In the genomic region with DNA sequence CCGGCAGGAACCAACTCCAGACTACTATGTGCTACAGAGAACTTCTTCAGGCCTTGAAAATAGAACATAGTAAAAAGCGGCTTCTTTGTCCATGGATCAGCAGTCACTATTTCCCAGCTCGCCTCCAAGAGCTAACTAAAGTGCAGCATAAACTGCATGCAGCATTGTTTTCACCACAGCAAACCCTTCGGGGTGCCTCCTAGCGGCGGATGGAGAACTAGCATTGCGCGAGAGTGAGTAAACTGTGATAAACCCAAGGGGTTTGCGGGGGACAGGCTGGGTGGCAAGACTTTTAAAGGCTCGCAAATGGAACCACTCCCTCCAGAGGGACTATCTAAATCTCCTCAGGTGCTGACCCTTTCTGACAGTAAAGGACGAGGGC, we compare ENCODE assay signal across 8 cellular contexts. TPM values are rescaled to one million over a fixed set of nuclear protein-coding genes. Genes with fewer than 3 reads are reported as not detected.
DNase-seq lines count a peak whose midpoint lies in the region; ATAC-seq, FAIRE-seq and TF ChIP-seq lines count a peak whose summit lies in the region.

No MANE protein-coding gene starts in this region.

- peaks cover 4% of the 10 kb centered on the region for H3K4me1 Mint-ChIP-seq in GM23338
- H3K4me1 Mint-ChIP-seq in CD8-positive, alpha-beta memory T cell: peaks cover 3 to 11% (median 5%) of the 10 kb centered on the region in 3 donors

- H4K20me1 ChIP-seq in GM23338 (replicated peaks; ENCODE audit: insufficient read depth): 0 out of 2 replicates have a peak, but pooled peaks cover 8% of the 10 kb centered on the region

- peaks cover 2% of the 10 kb centered on the region; the same call in 2 of the 3 replicates for H3K9me3 Mint-ChIP-seq in GM23338
- H3K9me3 Mint-ChIP-seq in CD8-positive, alpha-beta memory T cell: peaks cover 0 to 6% (median 0%) of the 10 kb centered on the region in 5 donors

- no peaks in the 10 kb centered on the region for H3K36me3 Mint-ChIP-seq in GM23338 (ENCODE audit: low read depth)
- H3K36me3 Mint-ChIP-seq in CD8-positive, alpha-beta memory T cell: no peaks in the 10 kb centered on the region

- TF ChIP-seq CTCF in AG04449 (IDR thresholded peaks at IDR 0.05; ENCODE audit: insufficient read depth, low read length, missing control alignments) (peak; percentile 46), GM23338 (conservative IDR thresholded peaks at IDR 0.05; ENCODE audit: low read depth in 2 of 2) (peak; percentile 75 to 91), WERI-Rb-1 (IDR thresholded peaks at IDR 0.05; ENCODE audit: low read depth, low read length) (peak; percentile 76)

- H3K79me2 ChIP-seq in GM23338 (replicated peaks; ENCODE audit: insufficient read depth): no peaks in the 10 kb centered on the region

- ATAC-seq in GM23338 (peak; percentile 80), left ventricle myocardium superior (peak; percentile 81)

- H2AFZ ChIP-seq in GM23338: peak overlapping the region; percentile 100

- no peak for FAIRE-seq in small intestine (lab: Jason Lieb, UNC)

- H3K4me1 ChIP-seq in GM23338 (ENCODE audit: insufficient read depth): peaks cover 8% of the 10 kb centered on the region; the same call in 1 of the 2 replicates
- no peaks in the 10 kb centered on the region for H3K4me1 ChIP-seq in small intestine (ENCODE audit: control insufficient read depth in 2 of 2, insufficient read depth in 1 of 2, low read depth in 1 of 2, low read length in 1 of 2)
- H3K4me1 ChIP-seq in CD8-positive, alpha-beta memory T cell (ENCODE audit: insufficient read depth, low read length): no peaks in the 10 kb centered on the region

- POLR2A ChIA-PET in AG04449 (lab: Yijun Ruan, JAX): no interaction called here
- POLR2A ChIA-PET in CD8-positive, alpha-beta memory T cell (lab: Charles Lee): no interaction called here

- H3K4me3 Mint-ChIP-seq in GM23338: peak overlapping the region; percentile 95
- H3K4me3 Mint-ChIP-seq in CD8-positive, alpha-beta memory T cell: no peak overlapping the region

- H3K4me3 ChIP-seq in AG04449 (ENCODE audit: low read depth, low read length) (no peak overlapping the region), GM23338 (peak overlapping the region; percentile 93), WERI-Rb-1 (ENCODE audit: low read depth, low read length) (no peak overlapping the region), small intestine (ENCODE audit: low read depth in 1 of 2, low read length in 2 of 2) (no peak overlapping the region)
- H3K4me3 ChIP-seq in CD8-positive, alpha-beta memory T cell (ENCODE audit: low read length): no peak overlapping the region

- H3K36me3 ChIP-seq in GM23338 (ENCODE audit: insufficient read depth) (no peaks in the 10 kb centered on the region), WERI-Rb-1 (no peaks in the 10 kb centered on the region), small intestine (ENCODE audit: control insufficient read depth in 2 of 2, insufficient read depth in 2 of 2, low read length in 2 of 2) (no peaks in the 10 kb centered on the region)
- H3K36me3 ChIP-seq in CD8-positive, alpha-beta memory T cell (ENCODE audit: insufficient read depth, low read length): no peaks in the 10 kb centered on the region

- peaks cover 23% of the 10 kb centered on the region for H3K27me3 Mint-ChIP-seq in GM23338 (ENCODE audit: insufficient read depth, low read depth, poor library complexity)
- H3K27me3 Mint-ChIP-seq in CD8-positive, alpha-beta memory T cell: peaks cover 20 to 50% of the 10 kb centered on the region in 2 donors

- H3K4me2 ChIP-seq in GM23338: peak overlapping the region; percentile 92

- no peaks in the 10 kb centered on the region for H3K9me2 ChIP-seq in GM23338 (ENCODE audit: insufficient read depth)

- H3K27me3 ChIP-seq in GM23338 (ENCODE audit: insufficient read depth) (peaks cover 34% of the 10 kb centered on the region), WERI-Rb-1 (ENCODE audit: insufficient read depth, low read depth, severe bottlenecking) (peaks cover 95% of the 10 kb centered on the region), small intestine (ENCODE audit: control insufficient read depth in 2 of 2, insufficient read depth in 2 of 2, low read length in 2 of 2) (peaks cover 0 to 10% of the 10 kb centered on the region in 2 donors)
- no peaks in the 10 kb centered on the region for H3K27me3 ChIP-seq in CD8-positive, alpha-beta memory T cell (ENCODE audit: insufficient read depth, low read length, poor library complexity, severe bottlenecking)

- H3F3A ChIP-seq in GM23338 (replicated peaks; ENCODE audit: low read depth): no peaks in the 10 kb centered on the region

- H3K27ac ChIP-seq in GM23338 (ENCODE audit: low read depth) (no peak overlapping the region), WERI-Rb-1 (no peak overlapping the region), small intestine (ENCODE audit: low read depth in 1 of 2, low read length in 1 of 2) (no peak overlapping the region)
- H3K27ac ChIP-seq in CD8-positive, alpha-beta memory T cell (ENCODE audit: low read depth, low read length): no peak overlapping the region

- CTCF ChIA-PET in AG04449 (lab: Yijun Ruan, JAX): no interaction called here
- CTCF ChIA-PET in CD8-positive, alpha-beta memory T cell (lab: Charles Lee): no interaction called here

- H3K27ac Mint-ChIP-seq in GM23338: no peak overlapping the region
- H3K27ac Mint-ChIP-seq in CD8-positive, alpha-beta memory T cell: no peak overlapping the region

- intact Hi-C loops in left ventricle myocardium superior (cut with micrococcal nuclease): no loop called here

- H3K9me3 ChIP-seq in WERI-Rb-1 (ENCODE audit: severe bottlenecking) (peaks cover 5% of the 10 kb centered on the region), small intestine (ENCODE audit: control insufficient read depth, low read depth) (no peaks in the 10 kb centered on the region)
- H3K9me3 ChIP-seq in CD8-positive, alpha-beta memory T cell (ENCODE audit: low read length): no peaks in the 10 kb centered on the region

- WGBS in small intestine, 3 donors: 16 to 25% (median 20%) methylated on average over 11 of the region's 11 CpGs

- DNase-seq in AG04449 (ENCODE audit: low read depth, low spot score) (no peak), GM23338 (ENCODE audit: low spot score) (peak; percentile 90), WERI-Rb-1 (peak; percentile 23), left ventricle myocardium superior (peak; percentile 48), small intestine (peak; percentile 9), NCI-H226 (no peak), NCI-H2107 treated with DMSO at 0.1 percent for 48 hours (lab: John Stamatoyannopoulos, UW; ENCODE audit: unreplicated experiment) (no peak)
- no peak for DNase-seq in CD8-positive, alpha-beta memory T cell

TF ChIP-seq in GM23338, 12 proteins besides CTCF, POLR2A, EP300 and RAD21:
- TF ChIP-seq EZH2phosphoT487 (IDR thresholded peaks at IDR 0.05; ENCODE audit: unreplicated experiment) (no peak), STAT1 (IDR thresholded peaks at IDR 0.05; ENCODE audit: unreplicated experiment) (no peak), POLR2AphosphoS5 (IDR thresholded peaks at IDR 0.05; ENCODE audit: low read depth) (no peak)
- TF ChIP-seq, protein P1, sequence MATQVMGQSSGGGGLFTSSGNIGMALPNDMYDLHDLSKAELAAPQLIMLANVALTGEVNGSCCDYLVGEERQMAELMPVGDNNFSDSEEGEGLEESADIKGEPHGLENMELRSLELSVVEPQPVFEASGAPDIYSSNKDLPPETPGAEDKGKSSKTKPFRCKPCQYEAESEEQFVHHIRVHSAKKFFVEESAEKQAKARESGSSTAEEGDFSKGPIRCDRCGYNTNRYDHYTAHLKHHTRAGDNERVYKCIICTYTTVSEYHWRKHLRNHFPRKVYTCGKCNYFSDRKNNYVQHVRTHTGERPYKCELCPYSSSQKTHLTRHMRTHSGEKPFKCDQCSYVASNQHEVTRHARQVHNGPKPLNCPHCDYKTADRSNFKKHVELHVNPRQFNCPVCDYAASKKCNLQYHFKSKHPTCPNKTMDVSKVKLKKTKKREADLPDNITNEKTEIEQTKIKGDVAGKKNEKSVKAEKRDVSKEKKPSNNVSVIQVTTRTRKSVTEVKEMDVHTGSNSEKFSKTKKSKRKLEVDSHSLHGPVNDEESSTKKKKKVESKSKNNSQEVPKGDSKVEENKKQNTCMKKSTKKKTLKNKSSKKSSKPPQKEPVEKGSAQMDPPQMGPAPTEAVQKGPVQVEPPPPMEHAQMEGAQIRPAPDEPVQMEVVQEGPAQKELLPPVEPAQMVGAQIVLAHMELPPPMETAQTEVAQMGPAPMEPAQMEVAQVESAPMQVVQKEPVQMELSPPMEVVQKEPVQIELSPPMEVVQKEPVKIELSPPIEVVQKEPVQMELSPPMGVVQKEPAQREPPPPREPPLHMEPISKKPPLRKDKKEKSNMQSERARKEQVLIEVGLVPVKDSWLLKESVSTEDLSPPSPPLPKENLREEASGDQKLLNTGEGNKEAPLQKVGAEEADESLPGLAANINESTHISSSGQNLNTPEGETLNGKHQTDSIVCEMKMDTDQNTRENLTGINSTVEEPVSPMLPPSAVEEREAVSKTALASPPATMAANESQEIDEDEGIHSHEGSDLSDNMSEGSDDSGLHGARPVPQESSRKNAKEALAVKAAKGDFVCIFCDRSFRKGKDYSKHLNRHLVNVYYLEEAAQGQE (IDR thresholded peaks at IDR 0.05; ENCODE audit: unreplicated experiment): no peak
TF ChIP-seq in GM23338: peak in this region for 0.

RNA-seq across cellular contexts. Expression of a gene that starts 21.6 kb away (rescaled TPM):
- total RNA-seq in GM23338 (2014; rRNA removed; shearing (Covaris generic)): not detected in 2 replicates
- polyA plus RNA-seq in GM23338 (2016; fragmentation: Nextera tagmentation; extraction: Ambion mirVana) (not detected in 2 replicates), small intestine (under 1 TPM in 1 of 3 donors, not detected in 2; 0.43 TPM)
- total RNA-seq in left ventricle myocardium superior: 80.2 TPM
- not detected for total RNA-seq in CD8-positive, alpha-beta memory T cell
- not detected for polyA plus RNA-seq in CD8-positive, alpha-beta memory T cell

Comparison
In these comparisons a context has a peak if more than half of its experiments do, and no peak if none do; other contexts are left out.
1. DNase-seq: peak in GM23338 (single experiment), WERI-Rb-1 (single experiment), left ventricle myocardium superior (single experiment) and small intestine (single experiment); none in AG04449 (single experiment), NCI-H226 (single experiment), NCI-H2107 treated with DMSO at 0.1 percent for 48 hours (single experiment) and CD8-positive, alpha-beta memory T cell (0 of 5).
2. RNA of a gene that starts 21.6 kb away (total RNA-seq): 80.2 TPM in left ventricle myocardium superior (single experiment); not detected in GM23338 and not detected in CD8-positive, alpha-beta memory T cell; every median in the first group is over 10 times any median in the second.
3. Peak in every context shown above with its lines, with median percentiles within 50 percentile points of each other: CTCF ChIP-seq.